Comparison of ENCODE assay signal across 28 cellular contexts in the genomic region with DNA sequence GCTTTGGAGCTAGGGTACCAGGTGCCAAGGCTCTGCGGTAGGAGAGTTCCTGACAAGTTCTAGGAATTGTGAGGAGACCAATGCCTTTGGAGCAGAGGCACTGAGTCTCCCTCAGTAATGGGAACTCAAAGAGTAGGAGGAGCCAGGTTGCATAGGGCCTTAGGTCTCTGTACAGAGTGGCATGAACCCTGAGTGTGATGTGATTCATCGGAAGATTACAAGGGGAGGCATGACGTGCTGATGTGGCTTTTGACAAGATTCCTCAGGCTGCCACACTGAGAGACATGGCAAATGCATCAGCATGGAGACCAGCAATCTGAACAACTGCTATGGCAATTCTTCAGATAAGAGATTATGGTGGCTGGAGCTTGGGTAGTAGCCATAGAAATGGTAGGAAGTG.
DNase-seq lines count a peak whose midpoint lies in the region; ATAC-seq and TF ChIP-seq lines count a peak whose summit lies in the region.
"Had no signal": no experiment of that assay in that cellular context is flagged by ENCODE, and none has a peak within 500 bp of the region (broad histone marks: within the 10 kb centered on the region; RNA-seq: fewer than 3 reads in every experiment).

No MANE protein-coding gene starts in this region.

- no peaks in the 10 kb centered on the region for H3K9me2 ChIP-seq in PC-3 (replicated peaks; ENCODE audit: low read length)

- ATAC-seq in PC-3 = no peak
- ATAC-seq in SK-N-SH treated with all-trans-retinoic acid at 6 μM for 48 hours = no peak
- no peak for ATAC-seq in T-cell (replicated peaks in 1 of 4)
- ATAC-seq: effector memory CD8-positive, alpha-beta T cell; left lobe of liver; natural killer cell; right cardiac atrium had no signal

- H3K27me3 ChIP-seq in PC-3 (ENCODE audit: low read length) = no peaks in the 10 kb centered on the region
- no peaks in the 10 kb centered on the region for H3K27me3 ChIP-seq in esophagus muscularis mucosa
- H3K27me3 ChIP-seq in smooth muscle cell (ENCODE audit: low read depth) = no peaks in the 10 kb centered on the region
- H3K27me3 ChIP-seq: colonic mucosa had no signal

- TF ChIP-seq POLR2A in esophagus muscularis mucosa (IDR thresholded peaks at IDR 0.05; ENCODE audit: low read depth) = no peak

- TF ChIP-seq CTCF in PC-3 (conservative IDR thresholded peaks at IDR 0.05; ENCODE audit: low read depth, low read length) (no peak), esophagus muscularis mucosa (IDR thresholded peaks at IDR 0.05) (no peak), smooth muscle cell (IDR thresholded peaks at IDR 0.05; ENCODE audit: borderline replicate concordance, insufficient read depth, poor library complexity, severe bottlenecking) (no peak)

- POLR2A ChIA-PET in PC-3 (lab: Charles Lee; ENCODE audit: unreplicated experiment) = no interaction called here
- POLR2A ChIA-PET in T-cell (lab: Charles Lee) = no interaction called here

- intact Hi-C loops in PC-3 (cut with micrococcal nuclease) (loop anchor here (5.0 kb wide), 2 partner anchors 67 to 118 kb away; no protein-coding TSS in a partner anchor), esophagus muscularis mucosa (cut with DNase I) (no loop called here)

- H2AFZ ChIP-seq in PC-3 (ENCODE audit: low read length) (no peak overlapping the region), smooth muscle cell (ENCODE audit: low read depth) (no peak overlapping the region)

- H3F3A ChIP-seq in PC-3 (ENCODE audit: low read length, unreplicated experiment) (no peaks in the 10 kb centered on the region), smooth muscle cell (ENCODE audit: low read depth) (peaks cover 11% of the 10 kb centered on the region)

- no peak overlapping the region for H3K4me3 ChIP-seq in PC-3 (ENCODE audit: low read length)
- H3K4me3 ChIP-seq in esophagus muscularis mucosa = no peak overlapping the region
- H3K4me3 ChIP-seq in smooth muscle cell = no peak overlapping the region
- H3K4me3 ChIP-seq: colonic mucosa had no signal

- H3K27ac ChIP-seq in PC-3 (ENCODE audit: low read length) = no peak overlapping the region
- no peak overlapping the region for H3K27ac ChIP-seq in esophagus muscularis mucosa (replicated peaks in 1 of 4)
- peak overlapping the region; percentile 90 for H3K27ac ChIP-seq in smooth muscle cell (ENCODE audit: low read depth)
- H3K27ac ChIP-seq: colonic mucosa had no signal

- no peaks in the 10 kb centered on the region for H3K36me3 Mint-ChIP-seq in T-cell
- H3K36me3 Mint-ChIP-seq: activated naive CD8-positive, alpha-beta T cell; CD4-positive, CD25-positive, alpha-beta regulatory T cell; natural killer cell had no signal

- peak; percentile 85 for DNase-seq in HCEC 1CT
- peak; percentile 11 for DNase-seq in PC-3
- peak; percentile 45 for DNase-seq in esophagus muscularis mucosa (ENCODE audit: extremely low spot score)
- no peak for DNase-seq in smooth muscle cell (lab: John Stamatoyannopoulos, UW; ENCODE audit: unreplicated experiment)
- no peak for DNase-seq in NCI-H82 (lab: John Stamatoyannopoulos, UW)
- DNase-seq in T-cell = no peak
- DNase-seq: activated CD4-positive, alpha-beta T cell treated with anti-CD3 and anti-CD28 coated beads, Interleukin-2, amount 50 U/mL, for 48 hours; activated CD4-positive, CD25-positive, alpha-beta regulatory T cell; activated CD8-positive, alpha-beta memory T cell treated with anti-CD3 and anti-CD28 coated beads, Interleukin-2, amount 50 U/mL, for 48 hours; CD4-positive, CD25-positive, alpha-beta regulatory T cell; colonic mucosa; effector memory CD8-positive, alpha-beta T cell; GF-D8; head of caudate nucleus; Kasumi-1; natural killer cell; NCI-H446; NK-92 treated with Interleukin-12 subunit alpha and Interleukin-12 subunit beta, amount 100 ng/mL, for 24 hours; right cardiac atrium; RPMI8226; stimulated activated CD4-positive, alpha-beta T cell treated with anti-CD3 and anti-CD28 coated beads, Interleukin-15, amount 100 ng/mL, for 24 hours; stimulated activated CD8-positive, alpha-beta memory T cell treated with anti-CD3 and anti-CD28 coated beads, Interleukin-4, amount 100 ng/mL, for 48 hours; T1000 had no signal

- TF ChIP-seq EP300 in esophagus muscularis mucosa (IDR thresholded peaks at IDR 0.05) = no peak

- H3K9ac ChIP-seq in PC-3 (ENCODE audit: low read length) = no peak overlapping the region
- H3K9ac ChIP-seq in smooth muscle cell (ENCODE audit: low read depth) = peak overlapping the region; percentile 62

- H3K79me2 ChIP-seq in PC-3 (ENCODE audit: low read length) (no peaks in the 10 kb centered on the region), smooth muscle cell (ENCODE audit: low read depth) (no peaks in the 10 kb centered on the region)

- H3K27ac Mint-ChIP-seq in T-cell = no peak overlapping the region
- H3K27ac Mint-ChIP-seq: activated naive CD8-positive, alpha-beta T cell; activated T-helper 2 cell treated with anti-CD3 and anti-CD28 coated beads, Interferon-gamma antibody, Interleukin-2, Interleukin-4, amounts not matched to agents 10 μg/mL and 5 μg/mL and 100 μg/mL, durations not matched to agents 14 hours and 24 hours and 36 hours; effector memory CD8-positive, alpha-beta T cell; mesothelial cell of epicardium; natural killer cell had no signal

- H3K4me1 ChIP-seq in PC-3 (ENCODE audit: insufficient read depth, low read length) (peaks cover 30% of the 10 kb centered on the region), esophagus muscularis mucosa (peaks cover 8 to 32% (median 23%) of the 10 kb centered on the region in 4 donors), smooth muscle cell (ENCODE audit: low read depth) (peaks cover 11% of the 10 kb centered on the region)
- H3K4me1 ChIP-seq: colonic mucosa had no signal

- H3K9me3 ChIP-seq in PC-3 (ENCODE audit: low read length) (no peaks in the 10 kb centered on the region), esophagus muscularis mucosa (no peaks in the 10 kb centered on the region), smooth muscle cell (replicated peaks; ENCODE audit: low read depth) (no peaks in the 10 kb centered on the region)
- H3K9me3 ChIP-seq: colonic mucosa had no signal

- CTCF ChIA-PET in PC-3 (lab: Charles Lee) = no interaction called here
- CTCF ChIA-PET in T-cell (lab: Charles Lee) = no interaction called here

- no peaks in the 10 kb centered on the region for H3K9me3 Mint-ChIP-seq in T-cell
- H3K9me3 Mint-ChIP-seq: activated T-helper 2 cell treated with anti-CD3 and anti-CD28 coated beads, Interferon-gamma antibody, Interleukin-2, Interleukin-4, amounts not matched to agents 10 μg/mL and 5 μg/mL and 100 μg/mL, durations not matched to agents 14 hours and 24 hours and 36 hours; effector memory CD8-positive, alpha-beta T cell; mesothelial cell of epicardium; natural killer cell had no signal

- no peak overlapping the region for H3K4me3 Mint-ChIP-seq in T-cell
- H3K4me3 Mint-ChIP-seq: activated naive CD8-positive, alpha-beta T cell; CD4-positive, CD25-positive, alpha-beta regulatory T cell; effector memory CD8-positive, alpha-beta T cell; mesothelial cell of epicardium; natural killer cell had no signal

- BruUV-seq in PC-3 (replicated peaks; lab: Mats Ljungman, UMichigan) = no TSS peak

- 100% methylated on average over 3 of the region's 3 CpGs for WGBS in esophagus muscularis mucosa
- WGBS in smooth muscle cell (ENCODE audit: low lambda C conversion rate) = 49% methylated on average over 3 of the region's 3 CpGs

- H3K36me3 ChIP-seq in PC-3 (ENCODE audit: low read depth, low read length) (no peaks in the 10 kb centered on the region), esophagus muscularis mucosa (no peaks in the 10 kb centered on the region), smooth muscle cell (ENCODE audit: low read depth) (no peaks in the 10 kb centered on the region)
- H3K36me3 ChIP-seq: colonic mucosa had no signal

- H3K27me3 Mint-ChIP-seq in T-cell = peaks cover 0 to 4% of the 10 kb centered on the region in 2 donors

- no peaks in the 10 kb centered on the region for H3K4me1 Mint-ChIP-seq in T-cell
- H3K4me1 Mint-ChIP-seq: CD4-positive, CD25-positive, alpha-beta regulatory T cell; natural killer cell had no signal

- H3K4me2 ChIP-seq in PC-3 (ENCODE audit: low read length) = no peak overlapping the region
- H3K4me2 ChIP-seq in smooth muscle cell = peak overlapping the region; percentile 42

- H4K20me1 ChIP-seq in PC-3 (ENCODE audit: low read length) = no peaks in the 10 kb centered on the region
- no peaks in the 10 kb centered on the region for H4K20me1 ChIP-seq in smooth muscle cell (ENCODE audit: low read depth)

TF ChIP-seq in SK-N-SH treated with all-trans-retinoic acid at 6 μM for 48 hours, 23 proteins besides CTCF, POLR2A, EP300 and RAD21:
- TF ChIP-seq RARB (CRISPR knock-in tag; IDR thresholded peaks at IDR 0.05) = no peak
- no peak for TF ChIP-seq ZC3H10 (CRISPR knock-in tag; IDR thresholded peaks at IDR 0.05)
- no peak for TF ChIP-seq ISL1 (CRISPR knock-in tag; IDR thresholded peaks at IDR 0.05)
- TF ChIP-seq, protein P1, sequence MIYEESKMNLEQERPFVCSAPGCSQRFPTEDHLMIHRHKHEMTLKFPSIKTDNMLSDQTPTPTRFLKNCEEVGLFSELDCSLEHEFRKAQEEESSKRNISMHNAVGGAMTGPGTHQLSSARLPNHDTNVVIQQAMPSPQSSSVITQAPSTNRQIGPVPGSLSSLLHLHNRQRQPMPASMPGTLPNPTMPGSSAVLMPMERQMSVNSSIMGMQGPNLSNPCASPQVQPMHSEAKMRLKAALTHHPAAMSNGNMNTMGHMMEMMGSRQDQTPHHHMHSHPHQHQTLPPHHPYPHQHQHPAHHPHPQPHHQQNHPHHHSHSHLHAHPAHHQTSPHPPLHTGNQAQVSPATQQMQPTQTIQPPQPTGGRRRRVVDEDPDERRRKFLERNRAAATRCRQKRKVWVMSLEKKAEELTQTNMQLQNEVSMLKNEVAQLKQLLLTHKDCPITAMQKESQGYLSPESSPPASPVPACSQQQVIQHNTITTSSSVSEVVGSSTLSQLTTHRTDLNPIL (CRISPR knock-in tag; IDR thresholded peaks at IDR 0.05; ENCODE audit: low read depth) = no peak
- TF ChIP-seq PATZ1 (CRISPR knock-in tag; IDR thresholded peaks at IDR 0.05; ENCODE audit: borderline replicate concordance) = no peak
- TF ChIP-seq GLIS3 (CRISPR knock-in tag; IDR thresholded peaks at IDR 0.05) = no peak
- TF ChIP-seq CSDC2 (CRISPR knock-in tag; IDR thresholded peaks at IDR 0.05) = no peak
- no peak for TF ChIP-seq ZFP3 (CRISPR knock-in tag; IDR thresholded peaks at IDR 0.05)

Comparison
In these comparisons a context has a peak if more than half of its experiments do, and no peak if none do; other contexts are left out.
1. DNase-seq: peak in HCEC 1CT (single experiment), PC-3 (single experiment) and esophagus muscularis mucosa (single experiment); none in smooth muscle cell (single experiment), NCI-H82 (single experiment) and T-cell (0 of 34).